3 cellular contexts compared by ENCODE assay signal in genomic region chr3:35651456-35651855, GRCh38.
TF ChIP-seq lines count a peak whose summit lies in the region.

No MANE protein-coding gene starts in this region.

TF ChIP-seq in SK-N-SH, 30 proteins besides CTCF, POLR2A, EP300 and RAD21 (continued from another document):
- TF ChIP-seq FOXM1 (IDR thresholded peaks at IDR 0.05; ENCODE audit: low read depth) (no peak), RCOR1 (IDR thresholded peaks at IDR 0.05; ENCODE audit: low read length) (no peak), MAX (IDR thresholded peaks at IDR 0.05; ENCODE audit: low read depth) (no peak), SMC3 (IDR thresholded peaks at IDR 0.05; ENCODE audit: low read depth, low read length) (no peak), FOXJ3 (CRISPR knock-in tag; IDR thresholded peaks at IDR 0.05) (no peak), USF2 (IDR thresholded peaks at IDR 0.05; ENCODE audit: borderline replicate concordance, low read depth, low read length) (no peak), GABPA (IDR thresholded peaks at IDR 0.05; ENCODE audit: low read depth) (no peak), TCF12 (IDR thresholded peaks at IDR 0.05) (no peak), ELF1 (IDR thresholded peaks at IDR 0.05) (no peak), FOSL2 (IDR thresholded peaks at IDR 0.05; ENCODE audit: borderline replicate concordance, low read depth) (no peak), REST (IDR thresholded peaks at IDR 0.05; ENCODE audit: low read depth, low read length) (no peak), GATA2 (CRISPR knock-in tag; IDR thresholded peaks at IDR 0.05) (no peak), EZH2phosphoT487 (IDR thresholded peaks at IDR 0.05; ENCODE audit: borderline replicate concordance, low read depth) (no peak)
TF ChIP-seq in SK-N-SH: peak in this region for 0.

TF ChIP-seq in SK-N-SH treated with all-trans-retinoic acid at 6 μM for 48 hours, 23 proteins besides CTCF, POLR2A, EP300 and RAD21 (continued from another document):
- no peak for TF ChIP-seq CSRNP3 (CRISPR knock-in tag; IDR thresholded peaks at IDR 0.05)
- TF ChIP-seq CREB5 (CRISPR knock-in tag; IDR thresholded peaks at IDR 0.05; ENCODE audit: low read depth): no peak
- TF ChIP-seq ZNF70 (CRISPR knock-in tag; IDR thresholded peaks at IDR 0.05): no peak
- TF ChIP-seq ARNTL (CRISPR knock-in tag; IDR thresholded peaks at IDR 0.05; ENCODE audit: borderline replicate concordance, low read depth): no peak
- TF ChIP-seq ZC3H10 (CRISPR knock-in tag; IDR thresholded peaks at IDR 0.05): no peak
- no peak for TF ChIP-seq PPARA (CRISPR knock-in tag; IDR thresholded peaks at IDR 0.05; ENCODE audit: borderline replicate concordance)
- TF ChIP-seq TSHZ2 (CRISPR knock-in tag; IDR thresholded peaks at IDR 0.05): no peak
- no peak for TF ChIP-seq TCF4 (CRISPR knock-in tag; IDR thresholded peaks at IDR 0.05; ENCODE audit: borderline replicate concordance)
- no peak for TF ChIP-seq TOX (CRISPR knock-in tag; IDR thresholded peaks at IDR 0.05; ENCODE audit: borderline replicate concordance)
- no peak for TF ChIP-seq CSDC2 (CRISPR knock-in tag; IDR thresholded peaks at IDR 0.05)
- TF ChIP-seq GLIS3 (CRISPR knock-in tag; IDR thresholded peaks at IDR 0.05): no peak
- TF ChIP-seq POU6F1 (CRISPR knock-in tag; IDR thresholded peaks at IDR 0.05; ENCODE audit: borderline replicate concordance, low read depth): no peak
- TF ChIP-seq SNAI2 (CRISPR knock-in tag; IDR thresholded peaks at IDR 0.05): no peak
- TF ChIP-seq ISL1 (CRISPR knock-in tag; IDR thresholded peaks at IDR 0.05): no peak
- no peak for TF ChIP-seq ZFP3 (CRISPR knock-in tag; IDR thresholded peaks at IDR 0.05)
- no peak for TF ChIP-seq ZNF8 (CRISPR knock-in tag; IDR thresholded peaks at IDR 0.05)
TF ChIP-seq in SK-N-SH treated with all-trans-retinoic acid at 6 μM for 48 hours: peak in this region for 0.

TF ChIP-seq in GM12878, 131 proteins besides CTCF, POLR2A, EP300 and RAD21 (continued from another document):
- TF ChIP-seq ATF2 (IDR thresholded peaks at IDR 0.05; ENCODE audit: low read length): peak; percentile 41; the same call in 1 of the 2 replicates
TF ChIP-seq in GM12878: peak in this region for 3.
